11 cellular contexts compared by ENCODE assay signal in genomic region chr5:96509721-96510383, GRCh38.
DNase-seq lines count a peak whose midpoint lies in the region; ATAC-seq, FAIRE-seq and TF ChIP-seq lines count a peak whose summit lies in the region.
"Had no signal": no experiment of that assay in that cellular context is flagged by ENCODE, and none has a peak within 500 bp of the region (broad histone marks: within the 10 kb centered on the region; RNA-seq: fewer than 3 reads in every experiment).

No MANE protein-coding gene starts in this region.

- DNase-seq in AG04450 (ENCODE audit: low read depth, low spot score) (peak; percentile 85), HuH-7 (ENCODE audit: low spot score) (peak; percentile 19), K562 (ENCODE audit: extremely low read depth in 1 of 4, low spot score in 3 of 4) (no peak), kidney epithelial cell (ENCODE audit: low read depth) (peak; percentile 76), tibial artery (no peak), NCI-H1930 (lab: John Stamatoyannopoulos, UW) (no peak)
- DNase-seq in stimulated activated CD4-positive, alpha-beta T cell treated with anti-CD3 and anti-CD28 coated beads, Interleukin-4, amount 100 ng/mL, for 1 hour, result no peak
- DNase-seq: body of pancreas, NCI-H1417 treated with DMSO at 0.1 percent for 48 hours had no signal

- no TSS peak for BruUV-seq in K562 (replicated peaks; lab: Mats Ljungman, UMichigan)

- no peak overlapping the region for H3K27ac ChIP-seq in AG04450 (ENCODE audit: low read depth, low read length)
- H3K27ac ChIP-seq in K562 (ENCODE audit: extremely low read depth, low read depth, low read length), result no peak overlapping the region
- H3K27ac ChIP-seq in tibial artery, result no peak overlapping the region
- H3K27ac ChIP-seq: body of pancreas, C4-2B had no signal

- H3K9me1 ChIP-seq in K562 (ENCODE audit: control insufficient read depth, insufficient read depth, low read length), result no peaks in the 10 kb centered on the region

- H3K79me2 ChIP-seq in K562 (ENCODE audit: control insufficient read depth, insufficient read depth, low read length), result no peaks in the 10 kb centered on the region

- no peaks in the 10 kb centered on the region for H3K4me1 ChIP-seq in K562 (replicated peaks in 1 of 2; ENCODE audit: control insufficient read depth in 2 of 2, insufficient read depth in 2 of 2, low read length in 2 of 2)
- peaks cover 0 to 5% (median 0%) of the 10 kb centered on the region in 4 donors for H3K4me1 ChIP-seq in tibial artery
- H3K4me1 ChIP-seq: body of pancreas had no signal

- H3K27me3 ChIP-seq in AG04450 (ENCODE audit: control insufficient read depth, insufficient read depth, low read length), result no peaks in the 10 kb centered on the region
- no peaks in the 10 kb centered on the region; a peak in 1 of 5 replicates for H3K27me3 ChIP-seq in K562 (ENCODE audit: control insufficient read depth in 2 of 2, insufficient read depth in 2 of 2, low read length in 2 of 2)
- no peaks in the 10 kb centered on the region for H3K27me3 ChIP-seq in kidney epithelial cell (ENCODE audit: control insufficient read depth, insufficient read depth, low read length)
- H3K27me3 ChIP-seq in tibial artery, result no peaks in the 10 kb centered on the region
- H3K27me3 ChIP-seq: body of pancreas had no signal

- CTCF ChIA-PET in AG04450 (lab: Charles Lee) (interaction anchor here (1.1 kb wide), 1 partner anchor 167 kb away, joined by 4 read pairs; no protein-coding TSS in a partner anchor), K562 (lab: Yijun Ruan, JAX; ENCODE audit: low intra/inter-chr PET ratio) (no interaction called here)

- intact Hi-C loops in K562 (cut with micrococcal nuclease), result no loop called here
- intact Hi-C loops in tibial artery (cut with DNase I; ENCODE audit: low total_unique reads), result no loop called here

- POLR2A ChIA-PET in AG04450 (lab: Yijun Ruan, JAX), result interaction anchor here (0.8 kb wide), 1 partner anchor 63 kb away, joined by 5 read pairs; no protein-coding TSS in a partner anchor
- POLR2A ChIA-PET in K562 (lab: Yijun Ruan, JAX), result interaction anchor here (1.5 kb wide), 1 partner anchor 12 kb away, joined by 3 read pairs; no protein-coding TSS in a partner anchor

- no peak for TF ChIP-seq RAD21 in K562 (CRISPR knock-in tag; conservative IDR thresholded peaks at IDR 0.05 in 1 of 2, IDR thresholded peaks at IDR 0.05 in 1 of 2)

- no peak for ATAC-seq in K562
- no peak for ATAC-seq in GM18870 (IDR thresholded peaks at IDR 0.05; ENCODE audit: unreplicated experiment)
- ATAC-seq: body of pancreas had no signal

- H3K36me3 ChIP-seq in K562 (ENCODE audit: control insufficient read depth, insufficient read depth, low read length), result no peaks in the 10 kb centered on the region
- H3K36me3 ChIP-seq in kidney epithelial cell (ENCODE audit: control insufficient read depth, insufficient read depth, low read length), result no peaks in the 10 kb centered on the region
- H3K36me3 ChIP-seq in tibial artery, result no peaks in the 10 kb centered on the region

- TF ChIP-seq CTCF in AG04450 (IDR thresholded peaks at IDR 0.05; ENCODE audit: low read depth, low read length) (no peak), K562 (IDR thresholded peaks at IDR 0.05 in 2 of 3, conservative IDR thresholded peaks at IDR 0.05 in 1 of 3; ENCODE audit: insufficient read depth in 2 of 3, low read depth in 1 of 3, low read length in 3 of 3) (no peak), kidney epithelial cell (IDR thresholded peaks at IDR 0.05; ENCODE audit: insufficient read depth, low read length, poor library complexity, severe bottlenecking) (no peak), tibial artery (IDR thresholded peaks at IDR 0.05) (no peak)

- H2AFZ ChIP-seq in K562 (ENCODE audit: low read depth, low read length), result no peak overlapping the region

- H4K20me1 ChIP-seq in K562 (replicated peaks; ENCODE audit: control insufficient read depth, insufficient read depth, low read length), result no peaks in the 10 kb centered on the region

- no peak overlapping the region for H3K9ac ChIP-seq in K562 (ENCODE audit: insufficient read depth in 1 of 2, low read depth in 2 of 2, low read length in 2 of 2)

- FAIRE-seq in K562 (lab: Jason Lieb, UNC), result no peak

- WGBS in K562 (ENCODE audit: insufficient coverage, low coverage, missing lambda C conversion rate), result under 1% methylated on average over 5 of the region's 5 CpGs

- H3K9me3 ChIP-seq in AG04450 (ENCODE audit: control insufficient read depth, insufficient read depth, low read length) (no peaks in the 10 kb centered on the region), K562 (replicated peaks; ENCODE audit: control insufficient read depth, insufficient read depth, low read depth, low read length) (no peaks in the 10 kb centered on the region), tibial artery (no peaks in the 10 kb centered on the region)
- H3K9me3 ChIP-seq: body of pancreas had no signal

- TF ChIP-seq EP300 in K562 (IDR thresholded peaks at IDR 0.05; ENCODE audit: low read length), result no peak

- in situ Hi-C loops in K562 (cut with MboI), result no loop called here

- TF ChIP-seq POLR2A in K562 (conservative IDR thresholded peaks at IDR 0.05), result no peak

- H3K4me3 ChIP-seq in AG04450 (ENCODE audit: low read depth, low read length), result no peak overlapping the region
- no peak overlapping the region for H3K4me3 ChIP-seq in K562
- no peak overlapping the region for H3K4me3 ChIP-seq in kidney epithelial cell (ENCODE audit: low read depth, low read length)
- H3K4me3 ChIP-seq in tibial artery, result no peak overlapping the region
- H3K4me3 ChIP-seq: body of pancreas had no signal

- H3K4me2 ChIP-seq in K562 (ENCODE audit: insufficient read depth, low read length), result no peak overlapping the region

TF ChIP-seq in K562, 482 proteins besides CTCF, POLR2A, EP300 and RAD21:
- no peak for TF ChIP-seq FOXJ3 (CRISPR knock-in tag; IDR thresholded peaks at IDR 0.05)
- TF ChIP-seq ZNF766 (CRISPR knock-in tag; conservative IDR thresholded peaks at IDR 0.05), result no peak
- TF ChIP-seq FOSL1 (tag; conservative IDR thresholded peaks at IDR 0.05), result peak; percentile 70
- no peak for TF ChIP-seq CEBPG (CRISPR knock-in tag; IDR thresholded peaks at IDR 0.05)
- TF ChIP-seq CEBPG (tag; conservative IDR thresholded peaks at IDR 0.05 in 1 of 2, IDR thresholded peaks at IDR 0.05 in 1 of 2), result peak in 1 of 2 experiments; percentile 89; a peak in 3 of 4 replicates
- TF ChIP-seq ZNF589 (CRISPR knock-in tag; IDR thresholded peaks at IDR 0.05; ENCODE audit: low read depth), result 0 out of 2 replicates have a peak, but pooled peaks have one; percentile 31

Comparison
In these comparisons a context has a peak if more than half of its experiments do, and no peak if none do; other contexts are left out.
1. DNase-seq: peak in AG04450 (single experiment), HuH-7 (single experiment) and kidney epithelial cell (single experiment); none in K562 (0 of 4), stimulated activated CD4-positive, alpha-beta T cell treated with anti-CD3 and anti-CD28 coated beads, Interleukin-4, amount 100 ng/mL, for 1 hour (single experiment), tibial artery (0 of 2) and NCI-H1930 (0 of 2).